Comparison of ENCODE assay signal across 19 cellular contexts in genomic region chr5:133820516-133820915, GRCh38.
DNase-seq lines count a peak whose midpoint lies in the region; ATAC-seq and TF ChIP-seq lines count a peak whose summit lies in the region.
"Had no signal": no experiment of that assay in that cellular context is flagged by ENCODE, and none has a peak within 500 bp of the region (broad histone marks: within the 10 kb centered on the region; RNA-seq: fewer than 3 reads in every experiment).

No MANE protein-coding gene starts in this region.

- CTCF ChIA-PET in activated CD8-positive, alpha-beta T cell treated with anti-CD3 and anti-CD28 coated beads, Interleukin-2, amount 10 ng/mL, durations not matched to agents 7 days and 5 days (lab: Charles Lee), result interaction anchor here (0.8 to 2.4 kb wide), 3 partner anchors 11 to 275 kb away, joined by 3 to 10 read pairs (median 3); no protein-coding TSS in a partner anchor

- H3K4me3 Mint-ChIP-seq in activated CD8-positive, alpha-beta T cell treated with anti-CD3 and anti-CD28 coated beads, Interleukin-2, amount 10 ng/mL, durations not matched to agents 7 days and 5 days, result no peak overlapping the region
- H3K4me3 Mint-ChIP-seq: activated CD4-positive, alpha-beta T cell treated with anti-CD3 and anti-CD28 coated beads, Interleukin-2, amount 10 ng/mL, durations not matched to agents 24 days and 14 days; dendritic cell treated with granulocyte-macrophage colony-stimulating factor and Interleukin-4, amounts not matched to agents 40 ng/mL and 50 ng/mL, for 4 days had no signal

- no peaks in the 10 kb centered on the region for H3K36me3 Mint-ChIP-seq in activated CD8-positive, alpha-beta T cell treated with anti-CD3 and anti-CD28 coated beads, Interleukin-2, amount 10 ng/mL, durations not matched to agents 7 days and 5 days (ENCODE audit: low read depth)

- H3K27me3 ChIP-seq in suprapubic skin, result peaks cover 2% of the 10 kb centered on the region
- H3K27me3 ChIP-seq: right lobe of liver, stomach had no signal

- TF ChIP-seq CTCF in suprapubic skin (IDR thresholded peaks at IDR 0.05), result no peak

- no peak overlapping the region for H3K27ac Mint-ChIP-seq in activated CD8-positive, alpha-beta T cell treated with anti-CD3 and anti-CD28 coated beads, Interleukin-2, amount 10 ng/mL, durations not matched to agents 7 days and 5 days
- H3K27ac Mint-ChIP-seq: dendritic cell treated with granulocyte-macrophage colony-stimulating factor and Interleukin-4, amounts not matched to agents 40 ng/mL and 50 ng/mL, for 4 days had no signal

- TF ChIP-seq POLR2A in suprapubic skin (IDR thresholded peaks at IDR 0.05), result no peak

- no peak for ATAC-seq in activated CD8-positive, alpha-beta T cell treated with anti-CD3 and anti-CD28 coated beads, Interleukin-2, amount 10 ng/mL, durations not matched to agents 7 days and 5 days
- ATAC-seq: K562 had no signal

- DNase-seq in NCI-H460 (ENCODE audit: extremely low read depth, low read depth) (peak; percentile 24), ecto neural progenitor cell (ENCODE audit: low spot score) (peak; percentile 1), left kidney (ENCODE audit: low read depth, low spot score) (peak; percentile 70), suprapubic skin (ENCODE audit: low spot score in 2 of 2) (peak; percentile 18 to 23), glomerular visceral epithelial cell (ENCODE audit: extremely low spot score) (no peak), activated gamma-delta T cell (lab: John Stamatoyannopoulos, UW) (no peak)
- DNase-seq in activated CD8-positive, alpha-beta T cell treated with anti-CD3 and anti-CD28 coated beads, Interleukin-2, amount 10 ng/mL, durations not matched to agents 7 days and 5 days, result no peak
- DNase-seq: activated CD4-positive, alpha-beta T cell treated with anti-CD3 and anti-CD28 coated beads, Interleukin-2, amount 10 ng/mL, durations not matched to agents 24 days and 14 days; activated naive CD4-positive, alpha-beta T cell treated with Interleukin-2 at 50 U/mL for 16 hours; Calu3; GF-D8; midbrain; NCI-H1092 treated with DMSO at 0.1 percent for 48 hours; stimulated activated CD4-positive, alpha-beta T cell treated with anti-CD3 and anti-CD28 coated beads, Interleukin-2, amount 100 ng/mL, for 24 hours; stomach had no signal

- peaks cover 20% of the 10 kb centered on the region for H3K27me3 Mint-ChIP-seq in activated CD8-positive, alpha-beta T cell treated with anti-CD3 and anti-CD28 coated beads, Interleukin-2, amount 10 ng/mL, durations not matched to agents 7 days and 5 days (ENCODE audit: low read depth)

- H3K9me3 ChIP-seq in suprapubic skin, result no peaks in the 10 kb centered on the region
- H3K9me3 ChIP-seq: HAP-1, right lobe of liver, stomach had no signal

- H3K4me1 ChIP-seq in suprapubic skin, result peaks cover 24% of the 10 kb centered on the region
- H3K4me1 ChIP-seq: HAP-1 had no signal

- no peaks in the 10 kb centered on the region for H3K9me3 Mint-ChIP-seq in activated CD8-positive, alpha-beta T cell treated with anti-CD3 and anti-CD28 coated beads, Interleukin-2, amount 10 ng/mL, durations not matched to agents 7 days and 5 days (ENCODE audit: insufficient read depth)
- H3K9me3 Mint-ChIP-seq: activated CD4-positive, alpha-beta T cell treated with anti-CD3 and anti-CD28 coated beads, Interleukin-2, amount 10 ng/mL, durations not matched to agents 24 days and 14 days; dendritic cell treated with granulocyte-macrophage colony-stimulating factor and Interleukin-4, amounts not matched to agents 40 ng/mL and 50 ng/mL, for 4 days had no signal

- WGBS in suprapubic skin, result 24% methylated on average over 3 of the region's 3 CpGs

- H3K36me3 ChIP-seq in suprapubic skin, result no peaks in the 10 kb centered on the region
- H3K36me3 ChIP-seq: HAP-1, right lobe of liver, stomach had no signal

- POLR2A ChIA-PET in activated CD8-positive, alpha-beta T cell treated with anti-CD3 and anti-CD28 coated beads, Interleukin-2, amount 10 ng/mL, durations not matched to agents 7 days and 5 days (lab: Charles Lee), result no interaction called here

- H3K4me3 ChIP-seq in suprapubic skin, result no peak overlapping the region
- H3K4me3 ChIP-seq: HAP-1, K562, right lobe of liver, stomach had no signal

- no peak for TF ChIP-seq EP300 in suprapubic skin (IDR thresholded peaks at IDR 0.05)

- H3K27ac ChIP-seq in suprapubic skin, result no peak overlapping the region

- peaks cover 29% of the 10 kb centered on the region for H3K4me1 Mint-ChIP-seq in activated CD8-positive, alpha-beta T cell treated with anti-CD3 and anti-CD28 coated beads, Interleukin-2, amount 10 ng/mL, durations not matched to agents 7 days and 5 days (ENCODE audit: low read depth)

Comparison
In these comparisons a context has a peak if more than half of its experiments do, and no peak if none do; other contexts are left out.
1. DNase-seq: peak in NCI-H460 (single experiment), ecto neural progenitor cell (single experiment), left kidney (single experiment) and suprapubic skin (2 of 2); none in activated CD8-positive, alpha-beta T cell treated with anti-CD3 and anti-CD28 coated beads, Interleukin-2, amount 10 ng/mL, durations not matched to agents 7 days and 5 days (single experiment), glomerular visceral epithelial cell (single experiment) and activated gamma-delta T cell (single experiment).